25 cellular contexts compared by ENCODE assay signal in genomic region chr6:119552016-119552415, GRCh38.
"Had no signal": no experiment of that assay in that cellular context is flagged by ENCODE, and none has a peak within 500 bp of the region (broad histone marks: within the 10 kb centered on the region; RNA-seq: fewer than 3 reads in every experiment).

No MANE protein-coding gene starts in this region.

- H3K27me3 ChIP-seq: ascending aorta, body of pancreas, Peyer's patch, SJCRH30 had no signal

- H3K4me1 ChIP-seq: ascending aorta, body of pancreas, Peyer's patch, SJCRH30 had no signal

- H3K27ac ChIP-seq: ascending aorta, body of pancreas, Peyer's patch, RWPE1, SJCRH30 had no signal

- DNase-seq: activated CD4-positive, alpha-beta T cell treated with anti-CD3 and anti-CD28 coated beads for 4 hours; activated CD4-positive, alpha-beta T cell treated with anti-CD3 and anti-CD28 coated beads, Interleukin-2, amount 50 U/mL, for 48 hours; activated effector memory CD4-positive, alpha-beta T cell treated with anti-CD3 and anti-CD28 coated beads, Interleukin-2, amount 50 U/mL, for 16 hours; activated naive CD4-positive, alpha-beta T cell treated with Interleukin-2 at 50 U/mL for 16 hours; activated naive CD8-positive, alpha-beta T cell treated with anti-CD3 and anti-CD28 coated beads, Interleukin-2, amount 50 U/mL, for 24 hours; activated T-cell treated with anti-CD3 and anti-CD28 coated beads, Interleukin-2, amount 50 U/mL, for 4 hours; amniotic stem cell; body of pancreas; central memory CD4-positive, alpha-beta T cell; Karpas-422; MM.1S; NCI-H1105 treated with DMSO at 0.1 percent for 48 hours; NCI-H1436 treated with DMSO at 0.1 percent for 48 hours; NCI-H187 treated with DMSO at 0.1 percent for 48 hours; NCI-H2081 treated with DMSO at 0.1 percent for 48 hours; NCI-H446 treated with DMSO at 0.1 percent for 48 hours; NCI-H524 treated with DMSO at 0.1 percent for 48 hours; NCI-H774; Peyer's patch; Right ventricle myocardium superior; SJCRH30; SK-N-SH; T-helper 1 cell had no signal

- H3K36me3 ChIP-seq: ascending aorta, Peyer's patch, SJCRH30 had no signal

- H3K4me3 ChIP-seq: ascending aorta, body of pancreas, Peyer's patch, SJCRH30 had no signal

- H3K9me3 ChIP-seq: ascending aorta, body of pancreas, Peyer's patch, SJCRH30, SK-N-SH had no signal
